Comparison of ENCODE assay signal across 1 cellular context in the genomic region with DNA sequence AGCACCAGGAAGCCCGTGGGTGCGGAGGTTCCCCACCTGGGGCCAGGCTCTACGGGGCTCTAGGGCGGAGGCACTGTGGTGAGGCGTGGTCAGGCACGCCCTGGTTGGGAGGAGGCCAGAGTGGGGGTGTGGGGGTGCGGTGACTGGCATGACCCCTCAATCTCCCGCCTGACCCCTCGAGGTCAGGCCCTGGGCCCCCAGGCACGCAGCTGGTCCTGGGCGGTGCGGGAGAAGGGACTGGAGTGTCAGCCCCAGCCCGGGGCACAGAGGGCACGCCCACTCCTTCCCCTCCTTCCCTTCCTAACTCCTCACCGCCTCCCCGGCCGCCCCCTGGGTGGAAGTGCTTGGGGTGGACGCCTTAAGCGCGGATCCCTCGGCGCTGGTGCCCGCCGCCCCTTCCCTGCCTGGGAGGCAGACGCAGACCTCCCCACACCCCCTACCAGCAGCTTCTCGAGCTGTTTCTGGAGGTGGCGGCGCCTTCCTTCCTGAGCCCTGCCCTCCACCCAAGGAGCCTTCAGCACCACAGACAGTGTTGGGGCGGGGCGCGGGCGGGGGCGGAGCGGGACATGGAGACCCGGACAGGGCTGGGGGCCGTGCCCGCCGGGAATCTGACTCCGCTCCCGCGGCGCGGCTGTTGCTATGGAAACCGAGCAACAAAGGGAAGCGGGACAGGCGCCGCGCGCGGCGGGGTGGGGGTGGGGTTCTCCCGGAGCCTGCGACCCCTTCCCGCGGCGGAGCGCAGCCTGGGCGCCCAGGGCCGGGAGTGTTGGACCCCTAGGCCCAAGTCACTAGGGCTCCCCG.
TF ChIP-seq lines count a peak whose summit lies in the region.

No MANE protein-coding gene starts in this region.

TF ChIP-seq in GM12878, 131 proteins besides CTCF, POLR2A, EP300 and RAD21:
- TF ChIP-seq, protein P1, sequence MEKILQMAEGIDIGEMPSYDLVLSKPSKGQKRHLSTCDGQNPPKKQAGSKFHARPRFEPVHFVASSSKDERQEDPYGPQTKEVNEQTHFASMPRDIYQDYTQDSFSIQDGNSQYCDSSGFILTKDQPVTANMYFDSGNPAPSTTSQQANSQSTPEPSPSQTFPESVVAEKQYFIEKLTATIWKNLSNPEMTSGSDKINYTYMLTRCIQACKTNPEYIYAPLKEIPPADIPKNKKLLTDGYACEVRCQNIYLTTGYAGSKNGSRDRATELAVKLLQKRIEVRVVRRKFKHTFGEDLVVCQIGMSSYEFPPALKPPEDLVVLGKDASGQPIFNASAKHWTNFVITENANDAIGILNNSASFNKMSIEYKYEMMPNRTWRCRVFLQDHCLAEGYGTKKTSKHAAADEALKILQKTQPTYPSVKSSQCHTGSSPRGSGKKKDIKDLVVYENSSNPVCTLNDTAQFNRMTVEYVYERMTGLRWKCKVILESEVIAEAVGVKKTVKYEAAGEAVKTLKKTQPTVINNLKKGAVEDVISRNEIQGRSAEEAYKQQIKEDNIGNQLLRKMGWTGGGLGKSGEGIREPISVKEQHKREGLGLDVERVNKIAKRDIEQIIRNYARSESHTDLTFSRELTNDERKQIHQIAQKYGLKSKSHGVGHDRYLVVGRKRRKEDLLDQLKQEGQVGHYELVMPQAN (conservative IDR thresholded peaks at IDR 0.05) = 0 out of 2 replicates have a peak, but pooled peaks have one; percentile 38
- 0 out of 2 replicates have a peak, but pooled peaks have one; percentile 43 for TF ChIP-seq BMI1 (IDR thresholded peaks at IDR 0.05; ENCODE audit: borderline replicate concordance)
- no peak for TF ChIP-seq HDGF (IDR thresholded peaks at IDR 0.05)
- TF ChIP-seq, protein P2, sequence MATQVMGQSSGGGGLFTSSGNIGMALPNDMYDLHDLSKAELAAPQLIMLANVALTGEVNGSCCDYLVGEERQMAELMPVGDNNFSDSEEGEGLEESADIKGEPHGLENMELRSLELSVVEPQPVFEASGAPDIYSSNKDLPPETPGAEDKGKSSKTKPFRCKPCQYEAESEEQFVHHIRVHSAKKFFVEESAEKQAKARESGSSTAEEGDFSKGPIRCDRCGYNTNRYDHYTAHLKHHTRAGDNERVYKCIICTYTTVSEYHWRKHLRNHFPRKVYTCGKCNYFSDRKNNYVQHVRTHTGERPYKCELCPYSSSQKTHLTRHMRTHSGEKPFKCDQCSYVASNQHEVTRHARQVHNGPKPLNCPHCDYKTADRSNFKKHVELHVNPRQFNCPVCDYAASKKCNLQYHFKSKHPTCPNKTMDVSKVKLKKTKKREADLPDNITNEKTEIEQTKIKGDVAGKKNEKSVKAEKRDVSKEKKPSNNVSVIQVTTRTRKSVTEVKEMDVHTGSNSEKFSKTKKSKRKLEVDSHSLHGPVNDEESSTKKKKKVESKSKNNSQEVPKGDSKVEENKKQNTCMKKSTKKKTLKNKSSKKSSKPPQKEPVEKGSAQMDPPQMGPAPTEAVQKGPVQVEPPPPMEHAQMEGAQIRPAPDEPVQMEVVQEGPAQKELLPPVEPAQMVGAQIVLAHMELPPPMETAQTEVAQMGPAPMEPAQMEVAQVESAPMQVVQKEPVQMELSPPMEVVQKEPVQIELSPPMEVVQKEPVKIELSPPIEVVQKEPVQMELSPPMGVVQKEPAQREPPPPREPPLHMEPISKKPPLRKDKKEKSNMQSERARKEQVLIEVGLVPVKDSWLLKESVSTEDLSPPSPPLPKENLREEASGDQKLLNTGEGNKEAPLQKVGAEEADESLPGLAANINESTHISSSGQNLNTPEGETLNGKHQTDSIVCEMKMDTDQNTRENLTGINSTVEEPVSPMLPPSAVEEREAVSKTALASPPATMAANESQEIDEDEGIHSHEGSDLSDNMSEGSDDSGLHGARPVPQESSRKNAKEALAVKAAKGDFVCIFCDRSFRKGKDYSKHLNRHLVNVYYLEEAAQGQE (IDR thresholded peaks at IDR 0.05; ENCODE audit: low read depth, low read length) = peak; percentile 55; the same call in 1 of the 2 replicates
